17 cellular contexts compared by ENCODE assay signal in the genomic region with DNA sequence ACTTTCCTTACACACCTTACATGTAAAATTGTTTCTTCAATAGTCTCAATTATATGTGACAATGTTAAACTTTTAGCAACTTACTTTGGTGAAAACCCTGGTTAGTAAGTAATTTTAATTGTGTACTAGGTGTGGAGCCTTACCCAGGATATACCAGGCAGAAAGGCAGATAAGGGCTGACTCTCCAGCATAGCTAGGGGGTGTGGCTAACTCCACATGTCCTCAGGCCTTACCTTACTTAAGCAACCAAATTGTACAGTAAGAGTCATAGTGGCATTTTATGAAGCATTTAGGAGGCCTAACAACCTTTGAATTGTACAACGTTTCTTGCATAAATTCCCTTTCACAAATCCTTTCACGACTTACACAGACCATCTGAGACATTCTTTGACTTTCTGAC.
"Had no signal": no experiment of that assay in that cellular context is flagged by ENCODE, and none has a peak within 500 bp of the region (broad histone marks: within the 10 kb centered on the region; RNA-seq: fewer than 3 reads in every experiment).

No MANE protein-coding gene starts in this region.

- H3K27me3 ChIP-seq: heart right ventricle, tibial nerve, vagina had no signal

- H3K36me3 ChIP-seq: heart right ventricle, lower lobe of right lung, tibial nerve, vagina had no signal

- H3K27ac ChIP-seq: lower lobe of right lung, tibial nerve, vagina had no signal

- H3K4me1 ChIP-seq: lower lobe of right lung, tibial nerve had no signal

- H3K9me3 ChIP-seq: lower lobe of right lung, vagina had no signal

- H3K4me3 ChIP-seq: lower lobe of right lung, tibial nerve, vagina had no signal

- DNase-seq: activated CD4-positive, alpha-beta T cell treated with anti-CD3 and anti-CD28 coated beads for 1 hour; activated CD4-positive, alpha-beta T cell treated with anti-CD3 and anti-CD28 coated beads, Interleukin-2, amount 50 U/mL, for 1 hour; activated T-cell treated with anti-CD3 and anti-CD28 coated beads, Interleukin-2, amount 50 U/mL, for 1 hour; aorta; central memory CD4-positive, alpha-beta T cell; effector memory CD4-positive, alpha-beta T cell; heart right ventricle; islet precursor cell; lower lobe of right lung; naive thymus-derived CD4-positive, alpha-beta T cell; retina; stimulated activated CD4-positive, alpha-beta T cell treated with anti-CD3 and anti-CD28 coated beads, Interleukin-12 subunit alpha, Interleukin-12 subunit beta, amount 100 ng/mL, for 4 hours; stimulated activated CD4-positive, alpha-beta T cell treated with anti-CD3 and anti-CD28 coated beads, Interleukin-2, amount 100 ng/mL, for 24 hours; stimulated activated naive CD8-positive, alpha-beta T cell treated with anti-CD3 and anti-CD28 coated beads, Interleukin-15, amount 100 ng/mL, for 72 hours; T-helper 9 cell had no signal
